ENCODE assay signal across 9 cellular contexts in genomic region chr18:60684843-60685513, GRCh38.
DNase-seq lines count a peak whose midpoint lies in the region; ATAC-seq and TF ChIP-seq lines count a peak whose summit lies in the region.
"Had no signal": no experiment of that assay in that cellular context is flagged by ENCODE, and none has a peak within 500 bp of the region (broad histone marks: within the 10 kb centered on the region; RNA-seq: fewer than 3 reads in every experiment).

No MANE protein-coding gene starts in this region.

- no peak overlapping the region for H3K27ac Mint-ChIP-seq in activated CD8-positive, alpha-beta memory T cell treated with anti-CD3 and anti-CD28 coated beads, Interleukin-2, amount 10 ng/mL, durations not matched to agents 7 days and 5 days
- H3K27ac Mint-ChIP-seq: naive B cell had no signal

- H3K79me2 ChIP-seq in hepatocyte = no peaks in the 10 kb centered on the region

- H3K27ac ChIP-seq in SK-N-MC (no peak overlapping the region), hepatocyte (no peak overlapping the region)

- H3K9me2 ChIP-seq in hepatocyte (replicated peaks; ENCODE audit: insufficient read depth) = no peaks in the 10 kb centered on the region

- CTCF ChIA-PET in activated CD8-positive, alpha-beta memory T cell treated with anti-CD3 and anti-CD28 coated beads, Interleukin-2, amount 10 ng/mL, durations not matched to agents 7 days and 5 days (lab: Charles Lee) = no interaction called here

- H3K4me2 ChIP-seq in hepatocyte = no peak overlapping the region

- H3K9ac ChIP-seq in SK-N-MC (ENCODE audit: insufficient read length) = no peak overlapping the region

- H3K36me3 Mint-ChIP-seq in activated CD8-positive, alpha-beta memory T cell treated with anti-CD3 and anti-CD28 coated beads, Interleukin-2, amount 10 ng/mL, durations not matched to agents 7 days and 5 days = no peaks in the 10 kb centered on the region
- H3K36me3 Mint-ChIP-seq: naive B cell had no signal

- no peak overlapping the region for H3K4me3 Mint-ChIP-seq in activated CD8-positive, alpha-beta memory T cell treated with anti-CD3 and anti-CD28 coated beads, Interleukin-2, amount 10 ng/mL, durations not matched to agents 7 days and 5 days
- H3K4me3 Mint-ChIP-seq: naive B cell had no signal

- H3K9me3 Mint-ChIP-seq in activated CD8-positive, alpha-beta memory T cell treated with anti-CD3 and anti-CD28 coated beads, Interleukin-2, amount 10 ng/mL, durations not matched to agents 7 days and 5 days (ENCODE audit: low read depth) = no peaks in the 10 kb centered on the region

- peak; percentile 65 for TF ChIP-seq CTCF in hepatocyte (IDR thresholded peaks at IDR 0.05; ENCODE audit: poor library complexity)

- H3K4me3 ChIP-seq in SK-N-MC (no peak overlapping the region), hepatocyte (no peak overlapping the region)

- no peak for ATAC-seq in HG02763 (IDR thresholded peaks at IDR 0.05; ENCODE audit: unreplicated experiment)
- no peak for ATAC-seq in activated CD8-positive, alpha-beta memory T cell treated with anti-CD3 and anti-CD28 coated beads, Interleukin-2, amount 10 ng/mL, durations not matched to agents 7 days and 5 days

- no peaks in the 10 kb centered on the region for H3K4me1 Mint-ChIP-seq in activated CD8-positive, alpha-beta memory T cell treated with anti-CD3 and anti-CD28 coated beads, Interleukin-2, amount 10 ng/mL, durations not matched to agents 7 days and 5 days
- H3K4me1 Mint-ChIP-seq: naive B cell had no signal

- H3K36me3 ChIP-seq in SK-N-MC (ENCODE audit: insufficient read depth, low read length) (no peaks in the 10 kb centered on the region), hepatocyte (replicated peaks; ENCODE audit: insufficient read depth, low read depth) (no peaks in the 10 kb centered on the region)

- H2AFZ ChIP-seq in hepatocyte = no peak overlapping the region

- WGBS in hepatocyte (ENCODE audit: low lambda C conversion rate, missing lambda C conversion rate) = 38% methylated on average over 6 of the region's 6 CpGs

- peaks cover 5% of the 10 kb centered on the region for H3K27me3 ChIP-seq in hepatocyte

- H4K20me1 ChIP-seq in hepatocyte (ENCODE audit: insufficient read depth, poor library complexity, severe bottlenecking) = no peaks in the 10 kb centered on the region

- DNase-seq in ELR (ENCODE audit: low read depth) (peak; percentile 31), HT-29 (ENCODE audit: low spot score) (peak; percentile 7), SK-N-MC (ENCODE audit: low read depth, low spot score) (peak; percentile 26), hepatocyte (ENCODE audit: low spot score) (no peak)
- DNase-seq in stimulated activated CD4-positive, alpha-beta T cell treated with anti-CD3 and anti-CD28 coated beads, Interleukin-12 subunit alpha, Interleukin-12 subunit beta, amount 100 ng/mL, for 4 hours = no peak
- no peak for DNase-seq in activated CD8-positive, alpha-beta memory T cell treated with anti-CD3 and anti-CD28 coated beads, Interleukin-2, amount 10 ng/mL, durations not matched to agents 7 days and 5 days
- DNase-seq in activated effector memory CD4-positive, alpha-beta T cell treated with anti-CD3 and anti-CD28 coated beads, Interleukin-2, amount 50 U/mL, for 16 hours = no peak
- DNase-seq: naive B cell had no signal

- no peaks in the 10 kb centered on the region for H3K27me3 Mint-ChIP-seq in activated CD8-positive, alpha-beta memory T cell treated with anti-CD3 and anti-CD28 coated beads, Interleukin-2, amount 10 ng/mL, durations not matched to agents 7 days and 5 days
- H3K27me3 Mint-ChIP-seq: naive B cell had no signal

- H3K4me1 ChIP-seq in hepatocyte (ENCODE audit: insufficient read depth) = no peaks in the 10 kb centered on the region

- H3K9me3 ChIP-seq in SK-N-MC (ENCODE audit: low read depth, low read length) (no peaks in the 10 kb centered on the region), hepatocyte (ENCODE audit: low read depth) (no peaks in the 10 kb centered on the region)

Comparison
In these comparisons a context has a peak if more than half of its experiments do, and no peak if none do; other contexts are left out.
1. DNase-seq: peak in ELR (single experiment), HT-29 (single experiment) and SK-N-MC (single experiment); none in hepatocyte (single experiment), stimulated activated CD4-positive, alpha-beta T cell treated with anti-CD3 and anti-CD28 coated beads, Interleukin-12 subunit alpha, Interleukin-12 subunit beta, amount 100 ng/mL, for 4 hours (single experiment), activated CD8-positive, alpha-beta memory T cell treated with anti-CD3 and anti-CD28 coated beads, Interleukin-2, amount 10 ng/mL, durations not matched to agents 7 days and 5 days (single experiment) and activated effector memory CD4-positive, alpha-beta T cell treated with anti-CD3 and anti-CD28 coated beads, Interleukin-2, amount 50 U/mL, for 16 hours (single experiment).